33 cellular contexts compared by ENCODE assay signal in the genomic region with DNA sequence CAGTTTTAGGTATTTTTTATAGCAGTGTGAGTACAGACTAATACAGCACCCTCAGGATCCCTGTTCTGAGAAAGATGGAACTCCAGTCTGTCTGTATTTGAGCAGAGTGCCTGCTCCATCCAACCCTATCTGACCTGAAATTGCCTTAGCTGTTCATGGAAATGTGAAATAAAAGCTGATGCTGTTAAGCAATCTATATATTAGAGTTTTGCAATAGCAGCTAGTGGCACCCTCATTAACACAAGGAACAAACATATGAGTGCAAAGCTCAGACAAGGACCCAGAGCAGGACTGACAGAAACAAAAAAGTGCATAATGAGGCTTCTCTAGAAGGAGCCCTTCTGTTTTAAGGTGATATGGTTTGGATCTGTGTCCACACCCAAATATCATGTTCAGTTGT.
"Had no signal": no experiment of that assay in that cellular context is flagged by ENCODE, and none has a peak within 500 bp of the region (broad histone marks: within the 10 kb centered on the region; RNA-seq: fewer than 3 reads in every experiment).

No MANE protein-coding gene starts in this region.

- H3K36me3 ChIP-seq: ascending aorta had no signal

- H3K27ac Mint-ChIP-seq: activated B cell treated with CpG ODN at 0.5 μM for 24 hours; activated CD4-positive, alpha-beta memory T cell treated with anti-CD3 and anti-CD28 coated beads for 36 hours; activated CD4-positive, alpha-beta T cell treated with anti-CD3 and anti-CD28 coated beads, Interleukin-2, amount 10 ng/mL, durations not matched to agents 24 days and 14 days; activated CD8-positive, alpha-beta T cell treated with anti-CD3 and anti-CD28 coated beads for 36 hours; activated naive CD4-positive, alpha-beta T cell treated with anti-CD3 and anti-CD28 coated beads for 36 hours; activated naive CD4-positive, alpha-beta T cell treated with anti-CD3 and anti-CD28 coated beads, Interleukin-2, amount 50 U/mL, for 72 hours; activated naive CD8-positive, alpha-beta T cell treated with anti-CD3 and anti-CD28 coated beads for 36 hours; activated T-cell treated with anti-CD3 and anti-CD28 coated beads, Interleukin-2, amount 50 U/mL, for 72 hours; activated T-helper 1 cell treated with anti-CD3 and anti-CD28 coated beads, Interleukin-12 subunit alpha, Interleukin-12 subunit beta, Interleukin-2, Interleukin-4 antibody, amounts not matched to agents 30 ng/mL and 10 ng/mL and 1 ng/mL, durations not matched to agents 14 hours and 24 hours and 36 hours; activated T-helper 17 cell treated with anti-CD3 and anti-CD28 coated beads, Interleukin-2, amount 50 U/mL, for 72 hours; brain; T-helper 1 cell treated with Interleukin-12 subunit alpha and Interleukin-12 subunit beta and Interleukin-4 antibody, amounts not matched to agents 30 μg/mL and 1 μg/mL, for 36 hours; T-helper 2 cell treated with Interferon-gamma antibody and Interleukin-4, amounts not matched to agents 5 μg/mL and 100 μg/mL, for 36 hours had no signal

- H3K4me3 Mint-ChIP-seq: activated B cell treated with CpG ODN at 0.5 μM for 24 hours; activated CD4-positive, alpha-beta memory T cell treated with anti-CD3 and anti-CD28 coated beads for 36 hours; activated CD4-positive, alpha-beta T cell treated with anti-CD3 and anti-CD28 coated beads, Interleukin-2, amount 10 ng/mL, durations not matched to agents 24 days and 14 days; activated CD8-positive, alpha-beta T cell treated with anti-CD3 and anti-CD28 coated beads for 36 hours; activated naive CD4-positive, alpha-beta T cell treated with anti-CD3 and anti-CD28 coated beads for 36 hours; activated naive CD8-positive, alpha-beta T cell treated with anti-CD3 and anti-CD28 coated beads for 36 hours; activated T-cell treated with anti-CD3 and anti-CD28 coated beads, Interleukin-2, amount 50 U/mL, for 4 hours; activated T-cell treated with anti-CD3 and anti-CD28 coated beads, Interleukin-2, amount 50 U/mL, for 72 hours; activated T-helper 1 cell treated with anti-CD3 and anti-CD28 coated beads, Interleukin-12 subunit alpha, Interleukin-12 subunit beta, Interleukin-2, Interleukin-4 antibody, amounts not matched to agents 30 ng/mL and 10 ng/mL and 1 ng/mL, durations not matched to agents 14 hours and 24 hours and 36 hours; activated T-helper 17 cell treated with anti-CD3 and anti-CD28 coated beads, Interleukin-2, amount 50 U/mL, for 72 hours; brain; T-helper 1 cell treated with Interleukin-12 subunit alpha and Interleukin-12 subunit beta and Interleukin-4 antibody, amounts not matched to agents 30 μg/mL and 1 μg/mL, for 36 hours; T-helper 2 cell treated with Interferon-gamma antibody and Interleukin-4, amounts not matched to agents 5 μg/mL and 100 μg/mL, for 36 hours had no signal

- ATAC-seq: activated CD8-positive, alpha-beta T cell treated with anti-CD3 and anti-CD28 coated beads for 36 hours; activated naive CD4-positive, alpha-beta T cell treated with anti-CD3 and anti-CD28 coated beads, Interleukin-2, amount 50 U/mL, for 72 hours; activated T-cell treated with anti-CD3 and anti-CD28 coated beads, Interleukin-2, amount 50 U/mL, for 4 hours; activated T-cell treated with anti-CD3 and anti-CD28 coated beads, Interleukin-2, amount 50 U/mL, for 72 hours; activated T-helper 17 cell treated with anti-CD3 and anti-CD28 coated beads, Interleukin-2, amount 50 U/mL, for 72 hours had no signal

- H3K27me3 Mint-ChIP-seq: activated B cell treated with CpG ODN at 0.5 μM for 24 hours; activated CD4-positive, alpha-beta memory T cell treated with anti-CD3 and anti-CD28 coated beads for 36 hours; activated CD4-positive, alpha-beta T cell treated with anti-CD3 and anti-CD28 coated beads, Interleukin-2, amount 10 ng/mL, durations not matched to agents 24 days and 14 days; activated CD8-positive, alpha-beta T cell treated with anti-CD3 and anti-CD28 coated beads for 36 hours; activated naive CD8-positive, alpha-beta T cell treated with anti-CD3 and anti-CD28 coated beads for 36 hours; activated T-helper 17 cell treated with anti-CD3 and anti-CD28 coated beads, Interleukin-2, amount 50 U/mL, for 72 hours; brain had no signal

- H3K27ac ChIP-seq: ascending aorta, VCaP had no signal

- DNase-seq: activated B cell treated with CpG ODN at 0.5 μM for 24 hours; activated CD4-positive, alpha-beta memory T cell treated with anti-CD3 and anti-CD28 coated beads for 36 hours; activated CD4-positive, alpha-beta T cell treated with anti-CD3 and anti-CD28 coated beads for 4 hours; activated CD4-positive, alpha-beta T cell treated with anti-CD3 and anti-CD28 coated beads, Interleukin-2, amount 10 ng/mL, durations not matched to agents 24 days and 14 days; activated CD4-positive, alpha-beta T cell treated with anti-CD3 and anti-CD28 coated beads, Interleukin-2, amount 50 U/mL, for 1 hour; activated CD4-positive, alpha-beta T cell treated with anti-CD3 and anti-CD28 coated beads, Interleukin-2, amount 50 U/mL, for 4 hours; activated CD4-positive, CD25-positive, alpha-beta regulatory T cell treated with anti-CD3 and anti-CD28 coated beads, Interleukin-2, amount 50 U/mL, for 72 hours; activated CD8-positive, alpha-beta memory T cell treated with anti-CD3 and anti-CD28 coated beads, Interleukin-2, amount 50 U/mL, for 4 hours; activated CD8-positive, alpha-beta T cell treated with anti-CD3 and anti-CD28 coated beads for 36 hours; activated effector memory CD4-positive, alpha-beta T cell treated with anti-CD3 and anti-CD28 coated beads, Interleukin-2, amount 50 U/mL, for 16 hours; activated gamma-delta T cell treated with Interleukin-2 at 50 U/mL for 16 hours; activated naive CD4-positive, alpha-beta T cell; activated naive CD4-positive, alpha-beta T cell treated with anti-CD3 and anti-CD28 coated beads for 36 hours; activated naive CD4-positive, alpha-beta T cell treated with anti-CD3 and anti-CD28 coated beads, Interleukin-2, amount 50 U/mL, for 16 hours; activated naive CD8-positive, alpha-beta T cell treated with anti-CD3 and anti-CD28 coated beads for 36 hours; activated T-cell treated with anti-CD3 and anti-CD28 coated beads for 4 hours; activated T-cell treated with anti-CD3 and anti-CD28 coated beads, Interleukin-2, amount 50 U/mL, for 1 hour; activated T-cell treated with anti-CD3 and anti-CD28 coated beads, Interleukin-2, amount 50 U/mL, for 4 hours; activated T-cell treated with anti-CD3 and anti-CD28 coated beads, Interleukin-2, amount 50 U/mL, for 72 hours; amygdala; anterior cingulate cortex; central memory CD4-positive, alpha-beta T cell; T-helper 1 cell; T-helper 2 cell; T-helper 9 cell had no signal

- H3K4me3 ChIP-seq: ascending aorta had no signal

- H3K27me3 ChIP-seq: ascending aorta had no signal

- H3K4me1 Mint-ChIP-seq: activated B cell treated with CpG ODN at 0.5 μM for 24 hours; activated CD4-positive, alpha-beta T cell treated with anti-CD3 and anti-CD28 coated beads, Interleukin-2, amount 10 ng/mL, durations not matched to agents 24 days and 14 days; activated T-helper 17 cell treated with anti-CD3 and anti-CD28 coated beads, Interleukin-2, amount 50 U/mL, for 72 hours had no signal
